In genomic region chr9:33452828-33453271, GRCh38 we compare ENCODE assay signal across 8 cellular contexts. TPM values are rescaled to one million over a fixed set of nuclear protein-coding genes. Genes with fewer than 3 reads are reported as not detected.
A peak's percentile ranks its signal among the peaks of the same experiment; 100 is the strongest.
DNase-seq lines count a peak whose midpoint lies in the region; ATAC-seq, FAIRE-seq and TF ChIP-seq lines count a peak whose summit lies in the region.

No MANE protein-coding gene starts in this region.

- H3K27ac ChIP-seq in DND-41 (ENCODE audit: low read length) (no peak overlapping the region), Panc1 (ENCODE audit: low read length) (no peak overlapping the region), small intestine (ENCODE audit: low read depth in 1 of 2, low read length in 1 of 2) (peak overlapping the region in 1 of 2 donors; percentile 11)

- intact Hi-C loops in Panc1 (cut with micrococcal nuclease; ENCODE audit: unreplicated experiment) = loop anchor here (5.0 kb wide), 1 partner anchor 51 kb away; the partner anchor contains the start of gene AQP7
- intact Hi-C loops in left cardiac atrium (cut with DNase I) = no loop called here

- no peaks in the 10 kb centered on the region for H4K20me1 ChIP-seq in DND-41 (ENCODE audit: insufficient read depth, low read length)

- peak overlapping the region; percentile 15; the same call in 1 of the 2 replicates for H2AFZ ChIP-seq in DND-41 (ENCODE audit: low read depth, low read length)

- in situ Hi-C loops in Panc1 (cut with HindIII; ENCODE audit: low pct_unique_long_range_greater_than_20kb, low sequenced_read_pairs) = no loop called here

- BruUV-seq in Panc1 (replicated peaks; lab: Mats Ljungman, UMichigan) = no TSS peak

- H3K27me3 Mint-ChIP-seq in activated naive CD4-positive, alpha-beta T cell treated with anti-CD3 and anti-CD28 coated beads, Interleukin-2, amount 10 ng/mL, durations not matched to agents 7 days and 5 days = no peaks in the 10 kb centered on the region

- H3K4me1 Mint-ChIP-seq in activated naive CD4-positive, alpha-beta T cell treated with anti-CD3 and anti-CD28 coated beads, Interleukin-2, amount 10 ng/mL, durations not matched to agents 7 days and 5 days = peaks cover 76% of the 10 kb centered on the region

- no peak overlapping the region for H3K4me2 ChIP-seq in DND-41 (ENCODE audit: insufficient read depth, low read length)

- no peaks in the 10 kb centered on the region for H3K9me3 ChIP-seq in DND-41 (ENCODE audit: insufficient read depth, low read length, severe bottlenecking)
- no peaks in the 10 kb centered on the region for H3K9me3 ChIP-seq in Panc1 (ENCODE audit: control insufficient read depth, insufficient read depth, low read depth, low read length)
- H3K9me3 ChIP-seq in small intestine (ENCODE audit: control insufficient read depth, low read depth) = no peaks in the 10 kb centered on the region

- peak; percentile 63 for DNase-seq in DND-41
- no peak for DNase-seq in Panc1 (ENCODE audit: low read depth, low spot score)
- peak; percentile 68 for DNase-seq in activated naive CD4-positive, alpha-beta T cell treated with anti-CD3 and anti-CD28 coated beads, Interleukin-2, amount 10 ng/mL, durations not matched to agents 7 days and 5 days
- peak; percentile 60 for DNase-seq in left cardiac atrium
- DNase-seq in small intestine = peak; percentile 70

- FAIRE-seq in small intestine (lab: Jason Lieb, UNC) = no peak

- H3K4me3 Mint-ChIP-seq in activated naive CD4-positive, alpha-beta T cell treated with anti-CD3 and anti-CD28 coated beads, Interleukin-2, amount 10 ng/mL, durations not matched to agents 7 days and 5 days = no peak overlapping the region

- H3K79me2 ChIP-seq in DND-41 (ENCODE audit: insufficient read depth, low read length) = no peaks in the 10 kb centered on the region

- H3K36me3 Mint-ChIP-seq in activated naive CD4-positive, alpha-beta T cell treated with anti-CD3 and anti-CD28 coated beads, Interleukin-2, amount 10 ng/mL, durations not matched to agents 7 days and 5 days = peaks cover 4% of the 10 kb centered on the region

- POLR2A ChIA-PET in Panc1 (lab: Charles Lee) = no interaction called here

- no peaks in the 10 kb centered on the region for H3K27me3 ChIP-seq in DND-41 (ENCODE audit: insufficient read depth, low read length, poor library complexity)
- peaks cover 2% of the 10 kb centered on the region for H3K27me3 ChIP-seq in Panc1 (ENCODE audit: control insufficient read depth, insufficient read depth, low read length)
- no peaks in the 10 kb centered on the region for H3K27me3 ChIP-seq in small intestine (ENCODE audit: control insufficient read depth in 2 of 2, insufficient read depth in 2 of 2, low read length in 2 of 2)

- H3K4me3 ChIP-seq in DND-41 (ENCODE audit: low read depth in 1 of 2, low read length in 2 of 2) (no peak overlapping the region), Panc1 (ENCODE audit: low read depth in 2 of 2, low read length in 2 of 2) (no peak overlapping the region), small intestine (ENCODE audit: low read depth in 1 of 2, low read length in 2 of 2) (no peak overlapping the region)

- no peak overlapping the region for H3K9ac ChIP-seq in DND-41 (ENCODE audit: low read depth, low read length)

- TF ChIP-seq CTCF in DND-41 (IDR thresholded peaks at IDR 0.05; ENCODE audit: borderline replicate concordance, extremely low read depth, low read length, poor library complexity, severe bottlenecking) = peak; percentile 74
- TF ChIP-seq CTCF in Panc1 (IDR thresholded peaks at IDR 0.05) = no peak

- H3K36me3 ChIP-seq in DND-41 (ENCODE audit: insufficient read depth, low read length) (no peaks in the 10 kb centered on the region), Panc1 (ENCODE audit: control insufficient read depth, insufficient read depth, low read length) (no peaks in the 10 kb centered on the region), small intestine (ENCODE audit: control insufficient read depth in 2 of 2, insufficient read depth in 2 of 2, low read length in 2 of 2) (no peaks in the 10 kb centered on the region)

- peak overlapping the region; percentile 90 for H3K27ac Mint-ChIP-seq in activated naive CD4-positive, alpha-beta T cell treated with anti-CD3 and anti-CD28 coated beads, Interleukin-2, amount 10 ng/mL, durations not matched to agents 7 days and 5 days

- ATAC-seq in DND-41 (ENCODE audit: insufficient read depth, low read depth) (peak; percentile 82), HG02642 (IDR thresholded peaks at IDR 0.05; ENCODE audit: poor library complexity, unreplicated experiment) (peak; percentile 37), Panc1 (peak; percentile 74), left cardiac atrium (peak; percentile 36 to 85), GM18520 (IDR thresholded peaks at IDR 0.05; ENCODE audit: unreplicated experiment) (no peak), GM19023 (IDR thresholded peaks at IDR 0.05; ENCODE audit: unreplicated experiment) (no peak)

- 14 to 20% (median 17%) methylated on average over 7 of the region's 7 CpGs for WGBS in small intestine, 3 donors

- H3K4me1 ChIP-seq in DND-41 (ENCODE audit: insufficient read depth, low read length) (peaks cover 10% of the 10 kb centered on the region), Panc1 (ENCODE audit: control insufficient read depth, insufficient read depth, low read length) (no peaks in the 10 kb centered on the region), small intestine (ENCODE audit: control insufficient read depth in 2 of 2, insufficient read depth in 1 of 2, low read depth in 1 of 2, low read length in 1 of 2) (no peaks in the 10 kb centered on the region)

- CTCF ChIA-PET in Panc1 (lab: Charles Lee) = interaction anchor here (0.6 to 2.2 kb wide), 12 partner anchors 12 to 78 kb away, joined by 3 to 12 read pairs (median 5); no protein-coding TSS in a partner anchor
- CTCF ChIA-PET in activated naive CD4-positive, alpha-beta T cell treated with anti-CD3 and anti-CD28 coated beads, Interleukin-2, amount 10 ng/mL, durations not matched to agents 7 days and 5 days (lab: Charles Lee) = interaction anchor here (0.6 to 15.7 kb wide), 25 partner anchors 9 to 167 kb away, joined by 3 to 255 read pairs (median 4); partner anchors contain the start of genes AQP7, NFX1 and NOL6

- H3K9me3 Mint-ChIP-seq in activated naive CD4-positive, alpha-beta T cell treated with anti-CD3 and anti-CD28 coated beads, Interleukin-2, amount 10 ng/mL, durations not matched to agents 7 days and 5 days = no peaks in the 10 kb centered on the region

RNA-seq across cellular contexts. Expression of gene AQP3, which starts 5.5 kb away (rescaled TPM):
- total RNA-seq in Panc1 (2021; ENCODE audit: unreplicated experiment) = 1.0 TPM
- 2.3 TPM for polyA plus RNA-seq in Panc1 (2012; ENCODE audit: insufficient read length)
- total RNA-seq in left cardiac atrium = 10 to 100 TPM; 14.0 to 22.5 TPM
- polyA plus RNA-seq in small intestine = 100 to 1,000 TPM in 2 of 3 donors, 10 to 100 TPM in 1; 36.6 to 158 (median 117) TPM

RNA-seq across cellular contexts. Expression of gene NOL6, which starts 20.9 kb away (rescaled TPM):
- total RNA-seq in Panc1 (2021; ENCODE audit: unreplicated experiment) (75.1 TPM), left cardiac atrium (10 to 100 TPM; 13.9 to 24.9 TPM)
- 42.0 TPM for polyA plus RNA-seq in Panc1 (2012; ENCODE audit: insufficient read length)
- 10 to 100 TPM in 2 of 3 donors, 1 to 10 TPM in 1; 8.5 to 19.6 (median 10.3) TPM for polyA plus RNA-seq in small intestine

RNA-seq across cellular contexts. Expression of gene AQP7, which starts 50.5 kb away (rescaled TPM):
- total RNA-seq in Panc1 (2021; ENCODE audit: unreplicated experiment) = 0.26 TPM
- not detected for polyA plus RNA-seq in Panc1 (2012; ENCODE audit: insufficient read length)
- 100 to 1,000 TPM in 1 of 2 donors, 10 to 100 TPM in 1; 51.8 to 123 TPM for total RNA-seq in left cardiac atrium
- polyA plus RNA-seq in small intestine = 10 to 100 TPM; 18.7 to 38.0 (median 33.2) TPM

Comparison
In these comparisons a context has a peak if more than half of its experiments do, and no peak if none do; other contexts are left out.
1. ATAC-seq: peak in DND-41 (single experiment), HG02642 (single experiment), Panc1 (single experiment) and left cardiac atrium (2 of 2); none in GM18520 (single experiment) and GM19023 (single experiment).
2. RNA of gene AQP7, which starts 50.5 kb away (total RNA-seq): 51.8 to 123 TPM in left cardiac atrium; 0.26 TPM in Panc1 (single experiment); every median in the first group is over 10 times any median in the second.